8 cellular contexts compared by ENCODE assay signal in the genomic region with DNA sequence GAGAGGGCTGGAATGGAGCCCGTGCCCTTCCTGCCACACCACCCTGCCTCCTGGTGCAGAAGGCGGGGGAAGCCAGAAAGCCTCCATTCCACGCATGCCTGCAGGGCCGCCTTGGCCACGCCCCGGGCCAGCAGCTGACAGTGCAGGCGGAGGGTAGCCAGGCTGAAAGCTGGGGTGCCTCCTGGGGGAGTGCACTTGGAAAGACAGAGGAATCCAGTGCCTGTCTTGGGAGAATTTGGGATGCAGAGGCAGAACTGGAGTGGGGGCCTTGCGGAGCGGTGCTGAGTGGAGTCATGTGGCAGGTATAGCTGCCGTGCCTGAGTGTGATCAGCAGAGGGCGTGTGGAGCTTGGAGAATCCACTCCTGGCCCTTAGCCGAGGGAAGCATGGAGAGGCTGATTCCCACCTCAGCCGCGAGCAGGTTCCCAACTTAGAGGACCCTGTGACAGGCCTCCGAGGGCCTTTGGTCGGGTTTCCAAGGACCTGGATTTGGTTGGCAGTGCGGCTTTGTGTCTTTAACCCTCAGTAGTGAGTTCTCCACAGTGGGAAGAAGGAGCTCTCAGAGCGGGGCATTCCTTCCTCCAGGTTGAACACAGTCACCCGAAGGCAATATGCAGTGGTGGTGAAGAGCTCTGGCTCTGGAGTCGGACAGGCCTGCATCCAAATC. TPM values are rescaled to one million over a fixed set of nuclear protein-coding genes. Genes with fewer than 3 reads are reported as not detected.
DNase-seq lines count a peak whose midpoint lies in the region; ATAC-seq and TF ChIP-seq lines count a peak whose summit lies in the region.

No MANE protein-coding gene starts in this region.

- intact Hi-C loops in mucosa of descending colon (cut with DNase I, micrococcal nuclease) = no loop called here

- H3K4me1 ChIP-seq in NT2/D1 (ENCODE audit: insufficient read depth, insufficient read length) (peaks cover 16% of the 10 kb centered on the region), mucosa of descending colon (ENCODE audit: low read depth) (peaks cover 17% of the 10 kb centered on the region)

- H3K9ac ChIP-seq in NT2/D1 (ENCODE audit: insufficient read length, low read depth) = no peak overlapping the region

- H3K9me3 ChIP-seq in NT2/D1 (ENCODE audit: insufficient read depth, low read length) = no peaks in the 10 kb centered on the region
- H3K9me3 ChIP-seq in mucosa of descending colon = no peaks in the 10 kb centered on the region

- TF ChIP-seq POLR2A in GM18951 (IDR thresholded peaks at IDR 0.05; ENCODE audit: extremely low read depth, insufficient read depth, insufficient read length) = peak; percentile 24

- peaks cover 25% of the 10 kb centered on the region for H3K27me3 ChIP-seq in NT2/D1 (ENCODE audit: insufficient read depth, insufficient read length)

- peak; percentile 94 for ATAC-seq in mucosa of descending colon

- TF ChIP-seq CTCF in epithelial cell of esophagus (IDR thresholded peaks at IDR 0.05; ENCODE audit: insufficient read depth, low read depth, low read length, missing control alignments) = peak; percentile 84
- peak; percentile 76 for TF ChIP-seq CTCF in mucosa of descending colon (IDR thresholded peaks at IDR 0.05)

- peak; percentile 88 for DNase-seq in AG08396 (ENCODE audit: low spot score)
- DNase-seq in HT1080 (ENCODE audit: low read depth) = peak; percentile 82
- peak; percentile 82 for DNase-seq in NT2/D1 (ENCODE audit: low read depth, low spot score)
- peak; percentile 52 for DNase-seq in activated T-cell treated with anti-CD3 and anti-CD28 coated beads for 1 hour (ENCODE audit: low read depth)
- DNase-seq in epithelial cell of esophagus (ENCODE audit: low read depth) = peak; percentile 82
- DNase-seq in mucosa of descending colon = peak; percentile 80 to 89 (median 85)
- peak; percentile 40 for DNase-seq in stimulated activated CD8-positive, alpha-beta memory T cell treated with anti-CD3 and anti-CD28 coated beads, Interleukin-4, amount 100 ng/mL, for 24 hours (ENCODE audit: low read depth)

- in situ Hi-C loops in GM18951 (cut with MboI; ENCODE audit: low sequenced_read_pairs, unreplicated experiment) = no loop called here

- H3K4me3 ChIP-seq in NT2/D1 (ENCODE audit: insufficient read length, low read depth) (no peak overlapping the region), epithelial cell of esophagus (ENCODE audit: low read length) (peak overlapping the region; percentile 52), mucosa of descending colon (no peak overlapping the region)

- H3K36me3 ChIP-seq in NT2/D1 (ENCODE audit: insufficient read depth, insufficient read length, low read length) (peaks cover 20% of the 10 kb centered on the region), mucosa of descending colon (ENCODE audit: low read depth) (no peaks in the 10 kb centered on the region)

RNA-seq across cellular contexts. Expression of gene URM1, which starts 9.1 kb away (rescaled TPM):
- total RNA-seq in HT1080 (2014; rRNA removed; shearing (Covaris generic)) = 110 and 136 TPM in 2 replicates
- polyA plus RNA-seq in HT1080 (2015; cell fraction: cytosol; rRNA removed) = 55.9 and 66.3 TPM in 2 replicates
- 55.2 and 68.1 TPM in 2 replicates for polyA plus RNA-seq in HT1080 (2015; cell fraction: nucleus; rRNA removed)
- 10 to 100 TPM; 49.3 to 57.9 (median 51.8) TPM for total RNA-seq in mucosa of descending colon

RNA-seq across cellular contexts. Expression of gene SLC27A4, which starts 21.8 kb away (rescaled TPM):
- total RNA-seq in HT1080 (2014; rRNA removed; shearing (Covaris generic)) = 65.8 and 68.4 TPM in 2 replicates
- 32.8 and 37.1 TPM in 2 replicates for polyA plus RNA-seq in HT1080 (2015; cell fraction: cytosol; rRNA removed)
- 28.9 and 33.0 TPM in 2 replicates for polyA plus RNA-seq in HT1080 (2015; cell fraction: nucleus; rRNA removed)
- total RNA-seq in mucosa of descending colon = 10 to 100 TPM; 36.5 to 46.8 (median 39.9) TPM

RNA-seq across cellular contexts. Expression of gene COQ4, which starts 39.5 kb away (rescaled TPM):
- 68.9 and 77.9 TPM in 2 replicates for total RNA-seq in HT1080 (2014; rRNA removed; shearing (Covaris generic))
- 50.8 and 53.2 TPM in 2 replicates for polyA plus RNA-seq in HT1080 (2015; cell fraction: cytosol; rRNA removed)
- 92.6 and 95.8 TPM in 2 replicates for polyA plus RNA-seq in HT1080 (2015; cell fraction: nucleus; rRNA removed)
- 10 to 100 TPM; 43.2 to 63.9 (median 59.1) TPM for total RNA-seq in mucosa of descending colon

RNA-seq across cellular contexts. Expression of gene TRUB2, which starts 39.9 kb away (rescaled TPM):
- total RNA-seq in HT1080 (2014; rRNA removed; shearing (Covaris generic)) = 86.2 and 88.7 TPM in 2 replicates
- 19.4 and 20.1 TPM in 2 replicates for polyA plus RNA-seq in HT1080 (2015; cell fraction: cytosol; rRNA removed)
- 26.3 and 28.5 TPM in 2 replicates for polyA plus RNA-seq in HT1080 (2015; cell fraction: nucleus; rRNA removed)
- total RNA-seq in mucosa of descending colon = 10 to 100 TPM; 18.8 to 27.5 (median 24.3) TPM

RNA-seq across cellular contexts. Expression of gene CERCAM, which starts 58.5 kb away (rescaled TPM):
- 60.9 and 65.5 TPM in 2 replicates for total RNA-seq in HT1080 (2014; rRNA removed; shearing (Covaris generic))
- 107 TPM in 2 replicates for polyA plus RNA-seq in HT1080 (2015; cell fraction: cytosol; rRNA removed)
- 98.3 and 104 TPM in 2 replicates for polyA plus RNA-seq in HT1080 (2015; cell fraction: nucleus; rRNA removed)
- 10 to 100 TPM in 2 of 3 donors, 1 to 10 TPM in 1; 4.1 to 20.9 (median 11.5) TPM for total RNA-seq in mucosa of descending colon
